In the genomic region with DNA sequence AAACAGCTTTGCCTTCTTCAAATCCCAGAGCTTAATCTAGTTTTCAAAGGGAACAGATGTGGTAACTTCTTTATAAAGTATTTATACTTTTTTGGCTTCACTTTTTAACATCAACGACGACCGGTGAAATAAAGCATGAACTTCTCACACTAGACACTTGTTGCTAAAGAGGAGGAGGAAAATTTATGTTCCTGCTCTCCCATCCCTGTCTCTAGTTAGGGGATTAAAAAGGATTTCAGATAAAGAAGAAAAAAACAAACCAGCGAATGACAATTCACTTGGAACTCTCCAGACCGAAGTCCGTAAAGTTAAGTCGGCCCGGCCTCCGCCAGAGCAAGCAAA, we compare ENCODE assay signal across 8 cellular contexts. TPM values are rescaled to one million over a fixed set of nuclear protein-coding genes. Genes with fewer than 3 reads are reported as not detected.
DNase-seq lines count a peak whose midpoint lies in the region; ATAC-seq and TF ChIP-seq lines count a peak whose summit lies in the region.

No MANE protein-coding gene starts in this region.

- intact Hi-C loops in psoas muscle (cut with DNase I): loop anchor here (5.0 to 10.0 kb wide), 4 partner anchors 60 to 252 kb away; a partner anchor contains a TSS

- H2AFZ ChIP-seq in SU-DHL-6 (ENCODE audit: low read depth, low read length, severe bottlenecking): peak overlapping the region; percentile 89

- 0 to 2% (median 1%) methylated on average over 9 of the region's 9 CpGs for WGBS in psoas muscle, 3 donors

- TF ChIP-seq CTCF in GM06990 (IDR thresholded peaks at IDR 0.05; ENCODE audit: insufficient read depth, low read length, poor library complexity, severe bottlenecking): no peak
- TF ChIP-seq CTCF in SU-DHL-6 (IDR thresholded peaks at IDR 0.05; ENCODE audit: insufficient read depth, low read length, poor library complexity, severe bottlenecking): no peak
- no peak for TF ChIP-seq CTCF in fibroblast of the aortic adventitia (IDR thresholded peaks at IDR 0.05; ENCODE audit: insufficient read depth, low read length)
- TF ChIP-seq CTCF in psoas muscle (IDR thresholded peaks at IDR 0.05): no peak

- peak overlapping the region; percentile 93 for H3K4me2 ChIP-seq in SU-DHL-6 (ENCODE audit: low read depth, low read length, poor library complexity, severe bottlenecking)

- peaks cover 16% of the 10 kb centered on the region for H3K4me1 ChIP-seq in psoas muscle

- H3K4me3 ChIP-seq in GM06990 (replicated peaks; ENCODE audit: low read depth, low read length): peak overlapping the region; percentile 72
- peak overlapping the region; percentile 87 for H3K4me3 ChIP-seq in SU-DHL-6 (ENCODE audit: insufficient read depth, low read length, poor library complexity, severe bottlenecking)
- peak overlapping the region; percentile 76 for H3K4me3 ChIP-seq in fibroblast of the aortic adventitia (ENCODE audit: low read depth, low read length)
- H3K4me3 ChIP-seq in psoas muscle: peak overlapping the region; percentile 82

- ATAC-seq in psoas muscle (no peak), GM19035 (IDR thresholded peaks at IDR 0.05; ENCODE audit: unreplicated experiment) (no peak), GM18907 (IDR thresholded peaks at IDR 0.05; ENCODE audit: unreplicated experiment) (no peak)

- H3K27me3 ChIP-seq in GM06990 (replicated peaks; ENCODE audit: control insufficient read depth, insufficient read depth, low read length) (no peaks in the 10 kb centered on the region; the same call in 1 of the 2 replicates), SU-DHL-6 (ENCODE audit: low read length) (no peaks in the 10 kb centered on the region), psoas muscle (ENCODE audit: insufficient read depth in 3 of 3, low read length in 2 of 3) (no peaks in the 10 kb centered on the region)

- in situ Hi-C loops in KBM-7 (cut with MboI; ENCODE audit: low pct_unique_long_range_greater_than_20kb, low sequenced_read_pairs): no loop called here

- no peaks in the 10 kb centered on the region for H4K20me1 ChIP-seq in SU-DHL-6 (ENCODE audit: low read depth, low read length)

- no peaks in the 10 kb centered on the region for H3F3A ChIP-seq in SU-DHL-6 (ENCODE audit: insufficient read depth)

- peak overlapping the region; percentile 83 for H3K9ac ChIP-seq in SU-DHL-6 (ENCODE audit: low read length)

- H3K36me3 ChIP-seq in GM06990 (ENCODE audit: control insufficient read depth, insufficient read depth, low read length) (no peaks in the 10 kb centered on the region), SU-DHL-6 (ENCODE audit: low read length) (no peaks in the 10 kb centered on the region), psoas muscle (ENCODE audit: insufficient read depth in 1 of 2, low read depth in 1 of 2) (no peaks in the 10 kb centered on the region)

- no peak for DNase-seq in GM06990 (ENCODE audit: extremely low read depth, insufficient read length)
- peak; percentile 62 for DNase-seq in fibroblast of the aortic adventitia (ENCODE audit: low read depth)
- no peak for DNase-seq in psoas muscle
- DNase-seq in DMS53 treated with DMSO at 0.1 percent for 48 hours (lab: John Stamatoyannopoulos, UW; ENCODE audit: unreplicated experiment): no peak
- DNase-seq in KBM-7: no peak

- no peaks in the 10 kb centered on the region for H3K9me3 ChIP-seq in SU-DHL-6 (ENCODE audit: insufficient read depth, low read length)
- H3K9me3 ChIP-seq in psoas muscle: no peaks in the 10 kb centered on the region

- H3K79me2 ChIP-seq in SU-DHL-6 (ENCODE audit: insufficient read depth, low read length): no peaks in the 10 kb centered on the region

- H3K9me2 ChIP-seq in SU-DHL-6 (replicated peaks; ENCODE audit: insufficient read depth, low read length): no peaks in the 10 kb centered on the region

- no peak overlapping the region for H3K27ac ChIP-seq in SU-DHL-6 (ENCODE audit: low read depth, low read length)
- peak overlapping the region; percentile 83 for H3K27ac ChIP-seq in psoas muscle

RNA-seq across cellular contexts. Expression of a gene that starts 0.7 kb away (rescaled TPM):
- 8.1 and 34.3 TPM in 2 replicates for total RNA-seq in fibroblast of the aortic adventitia (ENCODE audit: low replicate concordance)
- 100 to 1,000 TPM in 1 of 4 donors, 10 to 100 TPM in 3; 39.1 to 145 (median 82.1) TPM for total RNA-seq in psoas muscle
- polyA plus RNA-seq in psoas muscle: 100 to 1,000 TPM in 1 of 3 donors, 10 to 100 TPM in 2; 36.2 to 134 (median 94.5) TPM
